ENCODE assay signal across 24 cellular contexts in the genomic region with DNA sequence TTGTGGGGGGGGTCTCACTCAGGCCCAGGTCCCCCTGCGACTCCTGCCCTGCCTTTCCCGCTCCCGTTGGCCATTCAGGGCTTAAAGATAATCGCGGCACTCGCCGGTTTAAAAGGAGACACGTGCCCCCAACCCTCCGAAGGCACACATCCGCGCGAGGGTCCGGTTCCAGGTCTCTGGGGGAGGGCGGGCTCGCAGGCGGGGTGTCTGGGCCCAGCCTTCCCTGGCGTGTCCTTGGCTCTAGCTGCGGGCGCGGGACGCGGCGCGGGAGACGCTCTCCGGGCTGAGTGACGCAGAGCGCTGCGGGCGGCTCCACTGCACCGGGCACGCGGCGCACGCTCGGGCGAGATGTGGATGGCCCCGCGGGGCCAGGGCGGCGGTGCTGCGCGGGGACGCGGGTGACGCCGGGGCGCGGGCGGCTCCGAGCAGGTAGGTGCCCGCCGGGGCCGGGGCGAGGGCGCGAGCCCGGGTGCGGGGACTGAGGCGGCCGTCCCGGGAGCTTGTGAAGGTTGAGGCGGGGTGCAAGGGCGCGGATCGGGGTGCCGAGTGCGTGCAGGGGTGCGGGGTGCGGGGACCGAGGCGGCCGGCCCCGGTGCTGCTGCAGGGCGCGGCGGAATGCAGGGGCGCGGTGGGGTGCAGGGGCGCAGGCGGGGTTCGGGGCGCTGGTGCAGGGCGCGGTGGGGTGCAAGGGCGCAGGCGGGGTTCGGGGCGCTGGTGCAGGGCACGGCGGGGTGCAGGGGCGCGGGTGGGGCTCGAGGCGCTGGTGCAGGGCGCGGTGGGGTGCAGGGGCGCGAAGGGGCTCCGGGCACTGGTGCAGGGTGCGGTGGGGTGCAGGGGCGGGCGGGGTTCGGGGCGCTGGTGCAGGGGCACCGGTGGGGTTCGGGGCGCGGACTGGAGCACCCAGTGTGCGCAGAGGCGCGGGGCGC. TPM values are rescaled to one million over a fixed set of nuclear protein-coding genes. Genes with fewer than 3 reads are reported as not detected.
DNase-seq lines count a peak whose midpoint lies in the region; ATAC-seq, FAIRE-seq and TF ChIP-seq lines count a peak whose summit lies in the region.
"Had no signal": no experiment of that assay in that cellular context is flagged by ENCODE, and none has a peak within 500 bp of the region (broad histone marks: within the 10 kb centered on the region; RNA-seq: fewer than 3 reads in every experiment).

No MANE protein-coding gene starts in this region.

- peaks cover 8% of the 10 kb centered on the region for H3K27me3 Mint-ChIP-seq in type B pancreatic cell

- H4K91ac ChIP-seq in neuronal stem cell (ENCODE audit: low read depth, low read length, poor library complexity) = no peak overlapping the region

- H2BK12ac ChIP-seq in neuronal stem cell (ENCODE audit: low read length) = peak overlapping the region; percentile 41

- TF ChIP-seq CTCF in right lobe of liver (IDR thresholded peaks at IDR 0.05) (no peak), HepG2 (CRISPR knock-in tag; IDR thresholded peaks at IDR 0.05) (no peak), type B pancreatic cell (conservative IDR thresholded peaks at IDR 0.05) (no peak)

- H3K23ac ChIP-seq in neuronal stem cell (ENCODE audit: low read depth, low read length, poor library complexity) = no peak overlapping the region

- no peaks in the 10 kb centered on the region for H3K36me3 Mint-ChIP-seq in type B pancreatic cell

- no peak overlapping the region for H3K4me3 Mint-ChIP-seq in type B pancreatic cell
- H3K4me3 Mint-ChIP-seq: activated T-cell treated with anti-CD3 and anti-CD28 coated beads, Interleukin-2, amount 50 U/mL, for 24 hours had no signal

- peak overlapping the region; percentile 28 for H3K18ac ChIP-seq in neuronal stem cell (ENCODE audit: low read length)

- peaks cover 0 to 10% (median 3%) of the 10 kb centered on the region in 4 donors for H3K4me1 ChIP-seq in right lobe of liver
- H3K4me1 ChIP-seq in HepG2 (ENCODE audit: insufficient read depth, low read length) = peaks cover 16% of the 10 kb centered on the region
- H3K4me1 ChIP-seq in neuronal stem cell (ENCODE audit: control insufficient read depth in 2 of 2, insufficient read depth in 1 of 2, low read depth in 1 of 2, low read length in 2 of 2) = no peaks in the 10 kb centered on the region

- H3K9me3 ChIP-seq in right lobe of liver = no peaks in the 10 kb centered on the region
- no peaks in the 10 kb centered on the region for H3K9me3 ChIP-seq in HepG2 (ENCODE audit: low read length)
- H3K9me3 ChIP-seq in neuronal stem cell (replicated peaks in 1 of 2; ENCODE audit: control insufficient read depth in 2 of 2, insufficient read depth in 1 of 2, low read depth in 1 of 2, low read length in 2 of 2) = no peaks in the 10 kb centered on the region
- H3K9me3 ChIP-seq: BLaER1, heart left ventricle had no signal

- no peak overlapping the region for H4K8ac ChIP-seq in neuronal stem cell (ENCODE audit: low read depth, low read length)

- POLR2A ChIA-PET in HepG2 (lab: Yijun Ruan, JAX) = no interaction called here

- DNase-seq in right lobe of liver (peak in 2 of 3 donors; percentile 45 to 50), HepG2 (ENCODE audit: low spot score) (no peak), cerebellum (ENCODE audit: low spot score) (peak; percentile 62), neuronal stem cell (ENCODE audit: low spot score) (no peak), type B pancreatic cell (ENCODE audit: extremely low spot score, unreplicated experiment) (peak; percentile 69), NCI-H1436 (lab: John Stamatoyannopoulos, UW) (no peak)
- DNase-seq in activated CD8-positive, alpha-beta memory T cell treated with anti-CD3 and anti-CD28 coated beads, Interleukin-2, amount 50 U/mL, for 48 hours = no peak
- no peak for DNase-seq in stimulated activated CD4-positive, alpha-beta T cell treated with anti-CD3 and anti-CD28 coated beads, Interleukin-4, amount 100 ng/mL, for 1 hour
- DNase-seq: activated CD4-positive, CD25-positive, alpha-beta regulatory T cell treated with anti-CD3 and anti-CD28 coated beads, Interleukin-2, amount 50 U/mL, for 72 hours; activated T-cell treated with anti-CD3 and anti-CD28 coated beads, Interleukin-2, amount 50 U/mL, for 24 hours; Calu3; left ventricle myocardium superior; NCI-H2171 treated with DMSO at 0.1 percent for 48 hours; NCI-H524 treated with DMSO at 0.1 percent for 48 hours; retina; RPMI8226; stimulated activated CD4-positive, alpha-beta T cell treated with anti-CD3 and anti-CD28 coated beads, Interleukin-12 subunit alpha, Interleukin-12 subunit beta, amount 100 ng/mL, for 4 hours; T1000 had no signal

- H2BK5ac ChIP-seq in neuronal stem cell (ENCODE audit: low read length) = no peak overlapping the region

- no peak overlapping the region for H3K4me3 ChIP-seq in right lobe of liver
- no peak overlapping the region for H3K4me3 ChIP-seq in HepG2 (replicated peaks in 1 of 3; ENCODE audit: insufficient read depth in 1 of 3, low read depth in 2 of 3, low read length in 3 of 3)
- no peak overlapping the region for H3K4me3 ChIP-seq in neuronal stem cell (ENCODE audit: low read length in 2 of 2)
- H3K4me3 ChIP-seq: BLaER1, cardiac muscle cell, K562 had no signal

- BruUV-seq in HepG2 (replicated peaks; lab: Mats Ljungman, UMichigan) = no TSS peak

- no peak for TF ChIP-seq RAD21 in HepG2 (CRISPR knock-in tag; IDR thresholded peaks at IDR 0.05)

- peak overlapping the region; percentile 82 for H3K14ac ChIP-seq in neuronal stem cell (ENCODE audit: low read length)

- no peak for TF ChIP-seq EP300 in HepG2 (IDR thresholded peaks at IDR 0.05; ENCODE audit: low read depth in 2 of 2, low read length in 2 of 2)
- TF ChIP-seq EP300 in HepG2 (CRISPR knock-in tag; IDR thresholded peaks at IDR 0.05; ENCODE audit: borderline replicate concordance) = no peak

- no peaks in the 10 kb centered on the region for H3K79me2 ChIP-seq in HepG2 (ENCODE audit: insufficient read depth, low read length)

- TF ChIP-seq POLR2A in right lobe of liver (IDR thresholded peaks at IDR 0.05) (no peak), HepG2 (IDR thresholded peaks at IDR 0.05; ENCODE audit: insufficient read depth in 1 of 2, low read depth in 2 of 2, low read length in 2 of 2) (no peak)

- H3K4me2 ChIP-seq in HepG2 (ENCODE audit: low read depth, low read length) (no peak overlapping the region), neuronal stem cell (ENCODE audit: insufficient read depth, low read length, poor library complexity, severe bottlenecking) (peak overlapping the region; percentile 25)

- in situ Hi-C loops in HepG2 (cut with HindIII; ENCODE audit: extremely low pct_ligation_motif_present, low pct_unique_long_range_greater_than_20kb) = no loop called here

- peak overlapping the region; percentile 56 for H2AK5ac ChIP-seq in neuronal stem cell (ENCODE audit: low read depth, low read length)

- peak overlapping the region; percentile 89 for H2BK15ac ChIP-seq in neuronal stem cell (ENCODE audit: low read length)

- H3K27me3 ChIP-seq in right lobe of liver (peaks cover 0 to 3% of the 10 kb centered on the region in 2 donors), HepG2 (ENCODE audit: control insufficient read depth in 1 of 2, insufficient read depth in 2 of 2, low read length in 2 of 2) (peaks cover 5 to 25% of the 10 kb centered on the region in 2 experiments; a peak in 4 of 5 replicates), neuronal stem cell (ENCODE audit: control insufficient read depth in 3 of 3, insufficient read depth in 3 of 3, low read depth in 1 of 3, low read length in 3 of 3) (peaks cover 2 to 28% (median 8%) of the 10 kb centered on the region in 3 experiments)
- H3K27me3 ChIP-seq: BLaER1, cardiac muscle cell had no signal

- no peaks in the 10 kb centered on the region for H4K20me1 ChIP-seq in HepG2 (ENCODE audit: insufficient read depth, low read length)
- H4K20me1 ChIP-seq: BLaER1 had no signal

- no peak overlapping the region for H3K27ac Mint-ChIP-seq in type B pancreatic cell
- H3K27ac Mint-ChIP-seq: activated T-cell treated with anti-CD3 and anti-CD28 coated beads, Interleukin-2, amount 50 U/mL, for 24 hours had no signal

- intact Hi-C loops in right lobe of liver (cut with DNase I) = no loop called here
- intact Hi-C loops in HepG2 (cut with micrococcal nuclease; ENCODE audit: unreplicated experiment) = no loop called here

- WGBS in right lobe of liver (ENCODE audit: insufficient coverage, low coverage, low lambda C conversion rate, missing lambda C conversion rate) = 21% methylated on average over 28 of the region's 113 CpGs
- WGBS in HepG2 (ENCODE audit: low lambda C conversion rate) = 85% methylated on average over 90 of the region's 113 CpGs
- no CpG with 5 or more reads among the region's 113 CpGs for WGBS in neuronal stem cell (ENCODE audit: extremely low coverage in 2 of 2, insufficient read length in 2 of 2, insufficient replicate concordance in 1 of 2), 2 donors

- CTCF ChIA-PET in HepG2 (lab: Yijun Ruan, JAX; ENCODE audit: low intra/inter-chr PET ratio, low total read pairs) = no interaction called here

- H2AFZ ChIP-seq in HepG2 (ENCODE audit: low read length) (no peak overlapping the region), neuronal stem cell (ENCODE audit: low read length) (no peak overlapping the region)

- H3K36me3 ChIP-seq in right lobe of liver (no peaks in the 10 kb centered on the region), HepG2 (replicated peaks in 1 of 2; ENCODE audit: control insufficient read depth in 1 of 2, insufficient read depth in 2 of 2, low read length in 2 of 2) (no peaks in the 10 kb centered on the region), neuronal stem cell (replicated peaks in 1 of 2; ENCODE audit: control insufficient read depth in 2 of 2, insufficient read depth in 2 of 2, low read length in 2 of 2) (no peaks in the 10 kb centered on the region)
- H3K36me3 ChIP-seq: cardiac muscle cell, heart left ventricle had no signal

- H3K79me1 ChIP-seq in neuronal stem cell (ENCODE audit: low read depth, low read length) = peaks cover 2% of the 10 kb centered on the region

- H3K27ac ChIP-seq in right lobe of liver = no peak overlapping the region
- no peak overlapping the region for H3K27ac ChIP-seq in HepG2 (ENCODE audit: extremely low read length, insufficient read depth, low read length)
- no peak overlapping the region for H3K27ac ChIP-seq in neuronal stem cell (replicated peaks; ENCODE audit: low read length)
- H3K27ac ChIP-seq: cardiac muscle cell, heart left ventricle had no signal

- no peak overlapping the region for H3K4ac ChIP-seq in neuronal stem cell (ENCODE audit: low read length)

- ATAC-seq in right lobe of liver = no peak
- no peak for ATAC-seq in HepG2
- ATAC-seq: heart left ventricle, left ventricle myocardium superior had no signal

- no peaks in the 10 kb centered on the region for H3K9me3 Mint-ChIP-seq in type B pancreatic cell
- H3K9me3 Mint-ChIP-seq: activated T-cell treated with anti-CD3 and anti-CD28 coated beads, Interleukin-2, amount 50 U/mL, for 24 hours had no signal

- no peaks in the 10 kb centered on the region for H3K4me1 Mint-ChIP-seq in type B pancreatic cell (ENCODE audit: unreplicated experiment)

- no peak for FAIRE-seq in HepG2 (lab: Jason Lieb, UNC)
- FAIRE-seq: H54, K562, urothelium cell line had no signal

- H2BK120ac ChIP-seq in neuronal stem cell (ENCODE audit: low read depth, low read length) = peak overlapping the region; percentile 31

- H3K9ac ChIP-seq in HepG2 (ENCODE audit: insufficient read depth, low read depth, low read length) = no peak overlapping the region
- no peak overlapping the region for H3K9ac ChIP-seq in neuronal stem cell (ENCODE audit: low read depth, low read length, poor library complexity)
- H3K9ac ChIP-seq: BLaER1 had no signal

RNA-seq across cellular contexts. Expression of a gene that starts 3.3 kb away (rescaled TPM):
- total RNA-seq in right lobe of liver = 1 to 10 TPM in 4 of 6 experiments, under 1 TPM in 2; 0.92 to 2.0 (median 1.2) TPM
- 0.07 TPM in 1 of 2 replicates, not detected in the other for total RNA-seq in HepG2 (2016; rRNA removed; fragmentation: Illumina TruSeq; extraction: Trizol)
- not detected in 2 replicates for total RNA-seq in HepG2 (2016; cell fraction: cytosol; rRNA removed; fragmentation: Illumina TruSeq; extraction: Trizol; ENCODE audit: low read depth)
- 0.09 TPM in 1 of 2 replicates, not detected in the other for total RNA-seq in HepG2 (2016; cell fraction: insoluble cytoplasmic fraction; rRNA removed; fragmentation: Illumina TruSeq; extraction: Trizol)
- 0.14 TPM in 1 of 2 replicates, not detected in the other for total RNA-seq in HepG2 (2016; cell fraction: membrane; rRNA removed; fragmentation: Illumina TruSeq; extraction: Trizol)
- total RNA-seq in HepG2 (2016; cell fraction: nucleus; rRNA removed; fragmentation: Illumina TruSeq; extraction: Trizol) = not detected in 2 replicates
- polyA plus RNA-seq in HepG2 (2011; rRNA removed) = 0.09 and 0.20 TPM in 2 replicates
- polyA plus RNA-seq in HepG2 (2011; cell fraction: cytosol; rRNA removed) = 0.05 and 0.06 TPM in 2 replicates
- polyA plus RNA-seq in HepG2 (2011; cell fraction: nucleus; rRNA removed) = 0.37 and 0.55 TPM in 2 replicates
- polyA plus RNA-seq in HepG2 (2012) = 0.27 and 0.31 TPM in 2 replicates
- 0.08 TPM in 1 of 2 replicates, not detected in the other for polyA plus RNA-seq in HepG2 (2016; cell fraction: cytosol; fragmentation: Illumina TruSeq; extraction: Trizol; ENCODE audit: low read depth)
- polyA plus RNA-seq in HepG2 (2016; cell fraction: insoluble cytoplasmic fraction; fragmentation: Illumina TruSeq; extraction: Trizol; ENCODE audit: low read depth) = 0.14 TPM in 1 of 2 replicates, not detected in the other
- 0.18 TPM in 1 of 2 replicates, not detected in the other for polyA plus RNA-seq in HepG2 (2016; cell fraction: membrane; fragmentation: Illumina TruSeq; extraction: Trizol; ENCODE audit: low read depth)
- polyA plus RNA-seq in HepG2 (2016; cell fraction: nucleus; fragmentation: Illumina TruSeq; extraction: Trizol; ENCODE audit: insufficient read depth, low read depth) = 0.11 and 0.37 TPM in 2 replicates
- polyA minus RNA-seq in HepG2 (2011; rRNA and poly(A)+ RNA removed; ENCODE audit: low replicate concordance) = 0.02 and 11.4 TPM in 2 replicates
- 0.70 TPM in 1 of 2 replicates, not detected in the other for polyA minus RNA-seq in HepG2 (2011; cell fraction: cytosol; rRNA and poly(A)+ RNA removed)
- polyA minus RNA-seq in HepG2 (2011; cell fraction: nucleus; rRNA and poly(A)+ RNA removed) = 0.26 and 0.50 TPM in 2 replicates
- 4.0 TPM for total RNA-seq in cerebellum
- 0.03 TPM for polyA plus RNA-seq in neuronal stem cell (2013, experiment 1 of 2)
- polyA plus RNA-seq in neuronal stem cell (2013, experiment 2 of 2) = 0.03 TPM
- total RNA-seq in type B pancreatic cell (ENCODE audit: low replicate concordance) = 0.05 and 0.07 TPM in 2 replicates
- total RNA-seq: Calu3, cardiac muscle cell had no signal
- polyA plus RNA-seq: cardiac muscle cell had no signal

RNA-seq across cellular contexts. Expression of a gene that starts 10.9 kb away (rescaled TPM):
- 10 to 100 TPM in 4 of 6 experiments, 1 to 10 TPM in 2; 6.9 to 15.4 (median 13.1) TPM for total RNA-seq in right lobe of liver
- 13.1 and 20.1 TPM in 2 replicates for total RNA-seq in HepG2 (2016; rRNA removed; fragmentation: Illumina TruSeq; extraction: Trizol)
- total RNA-seq in HepG2 (2016; cell fraction: cytosol; rRNA removed; fragmentation: Illumina TruSeq; extraction: Trizol; ENCODE audit: low read depth) = 16.2 and 18.7 TPM in 2 replicates
- 11.7 and 23.2 TPM in 2 replicates for total RNA-seq in HepG2 (2016; cell fraction: insoluble cytoplasmic fraction; rRNA removed; fragmentation: Illumina TruSeq; extraction: Trizol)
- 22.7 and 31.0 TPM in 2 replicates for total RNA-seq in HepG2 (2016; cell fraction: membrane; rRNA removed; fragmentation: Illumina TruSeq; extraction: Trizol)
- total RNA-seq in HepG2 (2016; cell fraction: nucleus; rRNA removed; fragmentation: Illumina TruSeq; extraction: Trizol) = 15.4 and 16.3 TPM in 2 replicates
- 8.0 and 13.1 TPM in 2 replicates for polyA plus RNA-seq in HepG2 (2011; rRNA removed)
- 6.8 and 14.6 TPM in 2 replicates for polyA plus RNA-seq in HepG2 (2011; cell fraction: cytosol; rRNA removed)
- 84.7 and 108 TPM in 2 replicates for polyA plus RNA-seq in HepG2 (2011; cell fraction: nucleus; rRNA removed)
- 7.4 and 9.9 TPM in 2 replicates for polyA plus RNA-seq in HepG2 (2012)
- 17.7 and 23.4 TPM in 2 replicates for polyA plus RNA-seq in HepG2 (2016; cell fraction: cytosol; fragmentation: Illumina TruSeq; extraction: Trizol; ENCODE audit: low read depth)
- 12.0 and 13.3 TPM in 2 replicates for polyA plus RNA-seq in HepG2 (2016; cell fraction: insoluble cytoplasmic fraction; fragmentation: Illumina TruSeq; extraction: Trizol; ENCODE audit: low read depth)
- polyA plus RNA-seq in HepG2 (2016; cell fraction: membrane; fragmentation: Illumina TruSeq; extraction: Trizol; ENCODE audit: low read depth) = 19.5 and 21.9 TPM in 2 replicates
- polyA plus RNA-seq in HepG2 (2016; cell fraction: nucleus; fragmentation: Illumina TruSeq; extraction: Trizol; ENCODE audit: insufficient read depth, low read depth) = 26.7 and 31.2 TPM in 2 replicates
- polyA minus RNA-seq in HepG2 (2011; rRNA and poly(A)+ RNA removed; ENCODE audit: low replicate concordance) = 3.6 and 9.9 TPM in 2 replicates
- polyA minus RNA-seq in HepG2 (2011; cell fraction: cytosol; rRNA and poly(A)+ RNA removed) = 3.6 and 4.5 TPM in 2 replicates
- 13.3 and 17.1 TPM in 2 replicates for polyA minus RNA-seq in HepG2 (2011; cell fraction: nucleus; rRNA and poly(A)+ RNA removed)
- 9.3 TPM for total RNA-seq in cerebellum
- 13.0 TPM for polyA plus RNA-seq in neuronal stem cell (2013, experiment 1 of 2)
- polyA plus RNA-seq in neuronal stem cell (2013, experiment 2 of 2) = 12.0 TPM
- 15.1 and 23.1 TPM in 2 replicates for total RNA-seq in type B pancreatic cell (ENCODE audit: low replicate concordance)

RNA-seq across cellular contexts. Expression of a gene that starts 50.3 kb away (rescaled TPM):
- 10 to 100 TPM; 68.3 to 97.6 (median 73.7) TPM for total RNA-seq in right lobe of liver
- 87.6 and 106 TPM in 2 replicates for total RNA-seq in HepG2 (2016; rRNA removed; fragmentation: Illumina TruSeq; extraction: Trizol)
- 13.9 and 14.6 TPM in 2 replicates for total RNA-seq in HepG2 (2016; cell fraction: cytosol; rRNA removed; fragmentation: Illumina TruSeq; extraction: Trizol; ENCODE audit: low read depth)
- 76.5 and 112 TPM in 2 replicates for total RNA-seq in HepG2 (2016; cell fraction: insoluble cytoplasmic fraction; rRNA removed; fragmentation: Illumina TruSeq; extraction: Trizol)
- 27.9 TPM in 2 replicates for total RNA-seq in HepG2 (2016; cell fraction: membrane; rRNA removed; fragmentation: Illumina TruSeq; extraction: Trizol)
- 51.1 and 56.0 TPM in 2 replicates for total RNA-seq in HepG2 (2016; cell fraction: nucleus; rRNA removed; fragmentation: Illumina TruSeq; extraction: Trizol)
- 92.8 and 113 TPM in 2 replicates for polyA plus RNA-seq in HepG2 (2011; rRNA removed)
- 71.8 and 109 TPM in 2 replicates for polyA plus RNA-seq in HepG2 (2011; cell fraction: cytosol; rRNA removed)
- polyA plus RNA-seq in HepG2 (2011; cell fraction: nucleus; rRNA removed) = 444 and 640 TPM in 2 replicates
- polyA plus RNA-seq in HepG2 (2012) = 83.1 and 108 TPM in 2 replicates
- 10.0 and 11.5 TPM in 2 replicates for polyA plus RNA-seq in HepG2 (2016; cell fraction: cytosol; fragmentation: Illumina TruSeq; extraction: Trizol; ENCODE audit: low read depth)
- polyA plus RNA-seq in HepG2 (2016; cell fraction: insoluble cytoplasmic fraction; fragmentation: Illumina TruSeq; extraction: Trizol; ENCODE audit: low read depth) = 69.5 and 87.4 TPM in 2 replicates
- polyA plus RNA-seq in HepG2 (2016; cell fraction: membrane; fragmentation: Illumina TruSeq; extraction: Trizol; ENCODE audit: low read depth) = 16.7 and 19.2 TPM in 2 replicates
- polyA plus RNA-seq in HepG2 (2016; cell fraction: nucleus; fragmentation: Illumina TruSeq; extraction: Trizol; ENCODE audit: insufficient read depth, low read depth) = 107 and 115 TPM in 2 replicates
- polyA minus RNA-seq in HepG2 (2011; rRNA and poly(A)+ RNA removed; ENCODE audit: low replicate concordance) = 90.7 and 203 TPM in 2 replicates
- polyA minus RNA-seq in HepG2 (2011; cell fraction: cytosol; rRNA and poly(A)+ RNA removed) = 72.1 and 83.6 TPM in 2 replicates
- 51.9 and 52.8 TPM in 2 replicates for polyA minus RNA-seq in HepG2 (2011; cell fraction: nucleus; rRNA and poly(A)+ RNA removed)
- total RNA-seq in cerebellum = 77.6 TPM
- 37.4 TPM for polyA plus RNA-seq in neuronal stem cell (2013, experiment 1 of 2)
- 35.9 TPM for polyA plus RNA-seq in neuronal stem cell (2013, experiment 2 of 2)
- total RNA-seq in type B pancreatic cell (ENCODE audit: low replicate concordance) = 135 and 178 TPM in 2 replicates

Comparison
In these comparisons a context has a peak if more than half of its experiments do, and no peak if none do; other contexts are left out.
1. DNase-seq: peak in right lobe of liver (2 of 3), cerebellum (single experiment) and type B pancreatic cell (single experiment); none in HepG2 (single experiment), neuronal stem cell (single experiment), activated CD8-positive, alpha-beta memory T cell treated with anti-CD3 and anti-CD28 coated beads, Interleukin-2, amount 50 U/mL, for 48 hours (single experiment), stimulated activated CD4-positive, alpha-beta T cell treated with anti-CD3 and anti-CD28 coated beads, Interleukin-4, amount 100 ng/mL, for 1 hour (single experiment) and NCI-H1436 (single experiment).